In the genomic region with DNA sequence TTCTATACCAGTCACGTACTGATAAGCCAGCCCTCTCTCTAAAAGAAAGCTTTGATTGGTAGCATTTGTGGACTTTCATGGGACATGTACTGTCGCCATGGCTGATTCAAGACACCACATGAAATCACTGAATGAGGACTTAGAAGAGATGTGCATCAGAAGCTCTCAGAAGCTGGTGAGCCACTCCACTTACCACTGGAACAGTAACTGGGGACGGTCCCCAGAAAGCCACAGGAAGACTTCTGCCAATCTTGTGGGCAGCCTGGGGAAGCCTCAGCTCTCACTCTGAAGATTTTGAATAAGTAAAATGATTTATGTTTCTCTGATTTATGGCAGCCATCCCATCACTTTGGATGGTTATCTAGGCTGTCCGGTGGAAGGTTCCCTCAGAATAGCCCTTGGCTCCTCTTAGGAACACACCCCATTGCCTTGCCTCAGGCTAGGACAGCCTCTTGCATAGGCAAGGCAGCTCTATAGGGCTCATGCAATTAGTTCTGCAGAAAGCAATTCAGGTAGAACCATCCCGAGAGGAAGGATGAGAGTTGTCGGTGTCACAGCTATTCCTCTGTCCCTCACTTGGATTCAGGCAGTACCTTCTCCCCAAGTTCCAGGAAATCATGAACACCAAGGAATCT, we compare ENCODE assay signal across 7 cellular contexts. TPM values are rescaled to one million over a fixed set of nuclear protein-coding genes. Genes with fewer than 3 reads are reported as not detected.
DNase-seq lines count a peak whose midpoint lies in the region; ATAC-seq and TF ChIP-seq lines count a peak whose summit lies in the region.
"Had no signal": no experiment of that assay in that cellular context is flagged by ENCODE, and none has a peak within 500 bp of the region (broad histone marks: within the 10 kb centered on the region; RNA-seq: fewer than 3 reads in every experiment).

No MANE protein-coding gene starts in this region.

- H3K4me1 Mint-ChIP-seq in immature natural killer cell: peaks cover 2 to 12% of the 10 kb centered on the region in 2 donors

- DNase-seq in immature natural killer cell (peak in 2 of 3 donors; percentile 33 to 38), upper lobe of left lung (no peak), OCI-LY7 (ENCODE audit: low spot score) (no peak)
- DNase-seq: NCI-H1436 had no signal

- 65 to 76% methylated on average over 3 to 6 of the region's 6 CpGs for WGBS in upper lobe of left lung, 2 donors

- peaks cover 10 to 35% (median 12%) of the 10 kb centered on the region in 3 donors for H3K36me3 Mint-ChIP-seq in immature natural killer cell

- POLR2A ChIA-PET in OCI-LY7 (lab: Charles Lee): interaction anchor here (0.9 kb wide), 1 partner anchor 43 kb away, joined by 4 read pairs; no protein-coding TSS in a partner anchor

- H3K4me2 ChIP-seq in OCI-LY7 (ENCODE audit: low read length): no peak overlapping the region

- no peaks in the 10 kb centered on the region for H3K27me3 ChIP-seq in upper lobe of left lung

- H3K9me3 ChIP-seq in upper lobe of left lung: no peaks in the 10 kb centered on the region
- H3K9me3 ChIP-seq in OCI-LY7 (ENCODE audit: low read length): no peaks in the 10 kb centered on the region

- no peak for TF ChIP-seq EP300 in upper lobe of left lung (IDR thresholded peaks at IDR 0.05)

- no peak overlapping the region for H2AFZ ChIP-seq in OCI-LY7 (ENCODE audit: low read length)

- intact Hi-C loops in OCI-LY7 (cut with micrococcal nuclease; ENCODE audit: unreplicated experiment): no loop called here

- no peak for TF ChIP-seq POLR2A in upper lobe of left lung (IDR thresholded peaks at IDR 0.05)

- H3K36me3 ChIP-seq in upper lobe of left lung (peaks cover 6 to 52% (median 35%) of the 10 kb centered on the region in 4 donors), OCI-LY7 (ENCODE audit: insufficient read depth, low read length) (peaks cover 20% of the 10 kb centered on the region)

- no peaks in the 10 kb centered on the region for H3K79me2 ChIP-seq in OCI-LY7 (ENCODE audit: insufficient read depth, low read depth, low read length)

- ATAC-seq in GM18520 (IDR thresholded peaks at IDR 0.05; ENCODE audit: unreplicated experiment): peak; percentile 82
- ATAC-seq in HG02885 (IDR thresholded peaks at IDR 0.05; ENCODE audit: poor library complexity, unreplicated experiment): peak; percentile 85
- ATAC-seq in upper lobe of left lung (ENCODE audit: low FRiP score in 2 of 2): no peak
- ATAC-seq in HG02678 (IDR thresholded peaks at IDR 0.05; ENCODE audit: unreplicated experiment): no peak

- no peaks in the 10 kb centered on the region for H4K20me1 ChIP-seq in OCI-LY7 (ENCODE audit: insufficient read depth, low read length)

- CTCF ChIA-PET in OCI-LY7 (lab: Charles Lee; ENCODE audit: unreplicated experiment): interaction anchor here (0.9 kb wide), 1 partner anchor 14 kb away, joined by 3 read pairs; no protein-coding TSS in a partner anchor

- H3K4me3 ChIP-seq in upper lobe of left lung: no peak overlapping the region
- H3K4me3 ChIP-seq in OCI-LY7 (ENCODE audit: low read depth, low read length, poor library complexity, severe bottlenecking): no peak overlapping the region

- H3K27ac Mint-ChIP-seq in immature natural killer cell: peak overlapping the region in 3 of 6 donors; percentile 17 to 51 (median 36)

- BruUV-seq in OCI-LY7 (replicated peaks; lab: Mats Ljungman, UMichigan): no TSS peak

- TF ChIP-seq CTCF in upper lobe of left lung (IDR thresholded peaks at IDR 0.05) (no peak), OCI-LY7 (conservative IDR thresholded peaks at IDR 0.05; ENCODE audit: low read length) (no peak)

- H3K27ac ChIP-seq in upper lobe of left lung (no peak overlapping the region), OCI-LY7 (ENCODE audit: low read depth, low read length, poor library complexity, severe bottlenecking) (no peak overlapping the region)

- H3K4me3 Mint-ChIP-seq in immature natural killer cell: no peak overlapping the region

- peaks cover 0 to 2% (median 0%) of the 10 kb centered on the region in 3 donors for H3K27me3 Mint-ChIP-seq in immature natural killer cell (ENCODE audit: low read depth in 3 of 3)

- no peaks in the 10 kb centered on the region for H3K9me3 Mint-ChIP-seq in immature natural killer cell

- H3K9me2 ChIP-seq in OCI-LY7 (ENCODE audit: insufficient read depth, low read length): no peaks in the 10 kb centered on the region

- H3K4me1 ChIP-seq in upper lobe of left lung (no peaks in the 10 kb centered on the region), OCI-LY7 (ENCODE audit: insufficient read depth, low read length, poor library complexity, severe bottlenecking) (no peaks in the 10 kb centered on the region)

RNA-seq across cellular contexts. Expression of a gene that starts 9.8 kb away (rescaled TPM):
- 10 to 100 TPM; 31.4 to 35.9 (median 31.7) TPM for polyA plus RNA-seq in immature natural killer cell
- total RNA-seq in upper lobe of left lung (10 to 100 TPM; 23.0 to 60.3 (median 32.8) TPM), OCI-LY7 (2022) (34.9 and 35.6 TPM in 2 replicates)
- 21.0 and 27.4 TPM in 2 replicates for total RNA-seq in OCI-LY7 (2014; rRNA removed; shearing (Covaris generic))

RNA-seq across cellular contexts. Expression of a gene that starts 9.9 kb away (rescaled TPM):
- polyA plus RNA-seq in immature natural killer cell: 1 to 10 TPM in 2 of 3 donors, not detected in 1; 1.4 to 2.4 TPM
- total RNA-seq in upper lobe of left lung (10 to 100 TPM; 13.3 to 31.4 (median 22.6) TPM), OCI-LY7 (2022) (44.0 and 52.6 TPM in 2 replicates)
- total RNA-seq in OCI-LY7 (2014; rRNA removed; shearing (Covaris generic)): 30.6 and 33.2 TPM in 2 replicates

RNA-seq across cellular contexts. Expression of a gene that starts 18.0 kb away (rescaled TPM):
- 10 to 100 TPM; 31.6 to 81.9 (median 52.1) TPM for polyA plus RNA-seq in immature natural killer cell
- total RNA-seq in upper lobe of left lung (10 to 100 TPM in 5 of 6 donors, 1 to 10 TPM in 1; 9.4 to 14.8 (median 12.8) TPM), OCI-LY7 (2022) (1.6 and 3.2 TPM in 2 replicates)
- not detected in 2 replicates for total RNA-seq in OCI-LY7 (2014; rRNA removed; shearing (Covaris generic))

RNA-seq across cellular contexts. Expression of a gene that starts 18.4 kb away (rescaled TPM):
- polyA plus RNA-seq in immature natural killer cell: 10 to 100 TPM; 23.3 to 52.0 (median 38.6) TPM
- 100 to 1,000 TPM in 1 of 6 donors, 10 to 100 TPM in 5; 22.7 to 125 (median 58.9) TPM for total RNA-seq in upper lobe of left lung
- total RNA-seq in OCI-LY7 (2014; rRNA removed; shearing (Covaris generic)): 16.7 and 24.3 TPM in 2 replicates
- 27.3 and 29.7 TPM in 2 replicates for total RNA-seq in OCI-LY7 (2022)

RNA-seq across cellular contexts. Expression of a gene that starts 20.2 kb away (rescaled TPM):
- polyA plus RNA-seq in immature natural killer cell: 1 to 10 TPM; 2.1 to 4.9 (median 3.9) TPM
- total RNA-seq in upper lobe of left lung (10 to 100 TPM in 4 of 6 donors, 1 to 10 TPM in 2; 6.2 to 49.2 (median 10.9) TPM), OCI-LY7 (2022) (37.6 TPM in 2 replicates)
- 15.7 and 18.2 TPM in 2 replicates for total RNA-seq in OCI-LY7 (2014; rRNA removed; shearing (Covaris generic))

Comparison
In these comparisons a context has a peak if more than half of its experiments do, and no peak if none do; other contexts are left out.
1. ATAC-seq: peak in GM18520 (single experiment) and HG02885 (single experiment); none in upper lobe of left lung (0 of 2) and HG02678 (single experiment).
2. DNase-seq: peak in immature natural killer cell (2 of 3); none in upper lobe of left lung (0 of 2) and OCI-LY7 (single experiment).